25 cellular contexts compared by ENCODE assay signal in genomic region chr1:162327144-162327790, GRCh38.
DNase-seq lines count a peak whose midpoint lies in the region; ATAC-seq and TF ChIP-seq lines count a peak whose summit lies in the region.
"Had no signal": no experiment of that assay in that cellular context is flagged by ENCODE, and none has a peak within 500 bp of the region (broad histone marks: within the 10 kb centered on the region; RNA-seq: fewer than 3 reads in every experiment).

No MANE protein-coding gene starts in this region.

- no peak for ATAC-seq in HG03457 (IDR thresholded peaks at IDR 0.05; ENCODE audit: unreplicated experiment)
- ATAC-seq in GM21825 (IDR thresholded peaks at IDR 0.05; ENCODE audit: unreplicated experiment): no peak
- ATAC-seq in HG02610 (IDR thresholded peaks at IDR 0.05; ENCODE audit: unreplicated experiment): no peak
- ATAC-seq: A549, body of pancreas, gastrocnemius medialis, HCT116, left colon, psoas muscle, SK-N-SH treated with all-trans-retinoic acid at 6 μM for 48 hours had no signal

- no peak for TF ChIP-seq CTCF in fibroblast of mammary gland (conservative IDR thresholded peaks at IDR 0.05; ENCODE audit: control insufficient read depth, insufficient read depth, low read depth, low read length)

- H3K4me3 ChIP-seq in fibroblast of mammary gland (ENCODE audit: control insufficient read depth, low read depth, low read length): no peak overlapping the region
- H3K4me3 ChIP-seq: A549, body of pancreas, gastrocnemius medialis, neural progenitor cell, Peyer's patch, psoas muscle had no signal

- DNase-seq in NOMO-1 (lab: John Stamatoyannopoulos, UW; ENCODE audit: unreplicated experiment in 2 of 2): peak; percentile 40 to 64
- no peak for DNase-seq in NOMO-1 treated with DMSO at 0.1 percent for 48 hours (lab: John Stamatoyannopoulos, UW; ENCODE audit: unreplicated experiment)
- DNase-seq in SKM-1 (lab: John Stamatoyannopoulos, UW; ENCODE audit: unreplicated experiment): peak; percentile 73
- peak; percentile 63 for DNase-seq in fibroblast of mammary gland (ENCODE audit: low read depth)
- DNase-seq in activated CD4-positive, alpha-beta T cell treated with anti-CD3 and anti-CD28 coated beads, Interleukin-2, amount 50 U/mL, for 4 hours: no peak
- DNase-seq: activated CD4-positive, CD25-positive, alpha-beta regulatory T cell treated with anti-CD3 and anti-CD28 coated beads, Interleukin-2, amount 50 U/mL, for 72 hours; body of pancreas; CD4-positive, alpha-beta T cell; DMS153; gastrocnemius medialis; GF-D8; left colon; NCI-H748 treated with DMSO at 0.1 percent for 48 hours; Peyer's patch; psoas muscle; small intestine; stimulated activated CD4-positive, alpha-beta T cell treated with anti-CD3 and anti-CD28 coated beads, Interleukin-4, amount 100 ng/mL, for 24 hours; T1000 had no signal

Comparison
In these comparisons a context has a peak if more than half of its experiments do, and no peak if none do; other contexts are left out.
1. DNase-seq: peak in NOMO-1 (2 of 2), SKM-1 (single experiment) and fibroblast of mammary gland (single experiment); none in NOMO-1 treated with DMSO at 0.1 percent for 48 hours (single experiment) and activated CD4-positive, alpha-beta T cell treated with anti-CD3 and anti-CD28 coated beads, Interleukin-2, amount 50 U/mL, for 4 hours (0 of 2).